Comparison of ENCODE assay signal across 8 cellular contexts in genomic region chr5:139403418-139403786, GRCh38. TPM values are rescaled to one million over a fixed set of nuclear protein-coding genes. Genes with fewer than 3 reads are reported as not detected.
DNase-seq lines count a peak whose midpoint lies in the region; TF ChIP-seq lines count a peak whose summit lies in the region.

No MANE protein-coding gene starts in this region.

- no peaks in the 10 kb centered on the region for H3K9me3 ChIP-seq in ectodermal cell (ENCODE audit: control insufficient read depth, low read length)

- H3K4me3 ChIP-seq in LNCaP clone FGC (ENCODE audit: low read depth, low read length) (peak overlapping the region; percentile 53), ectodermal cell (ENCODE audit: insufficient read depth, low read depth, low read length) (peak overlapping the region; percentile 45)

- H3K4me1 Mint-ChIP-seq in nephron, result peaks cover 26% of the 10 kb centered on the region

- peaks cover 8% of the 10 kb centered on the region for H3K4me1 ChIP-seq in ectodermal cell (ENCODE audit: control insufficient read depth, insufficient read depth, low read length)

- H3K27ac ChIP-seq in C4-2B (peak overlapping the region; percentile 72), ectodermal cell (ENCODE audit: insufficient read depth, low read depth, low read length, poor library complexity, severe bottlenecking) (peak overlapping the region; percentile 84)

- H3K27me3 Mint-ChIP-seq in nephron (ENCODE audit: low read depth), result no peaks in the 10 kb centered on the region

- no peak for DNase-seq in LNCaP clone FGC (ENCODE audit: low read depth)
- no peak for DNase-seq in activated CD4-positive, CD25-positive, alpha-beta regulatory T cell (lab: John Stamatoyannopoulos, UW)
- no peak for DNase-seq in NCI-H1092 (lab: John Stamatoyannopoulos, UW)
- DNase-seq in hepatic stellate cell (ENCODE audit: low spot score), result no peak
- DNase-seq in stimulated activated CD8-positive, alpha-beta memory T cell treated with anti-CD3 and anti-CD28 coated beads, Interleukin-4, amount 100 ng/mL, for 48 hours, result no peak

- TF ChIP-seq CTCF in C4-2B (conservative IDR thresholded peaks at IDR 0.05) (no peak), LNCaP clone FGC (IDR thresholded peaks at IDR 0.05; ENCODE audit: control insufficient read depth, extremely low read depth, insufficient read depth) (no peak), nephron (IDR thresholded peaks at IDR 0.05; ENCODE audit: unreplicated experiment in 3 of 3) (no peak)

- H3K27me3 ChIP-seq in ectodermal cell (ENCODE audit: control insufficient read depth, insufficient read depth, low read length, poor library complexity, severe bottlenecking), result no peaks in the 10 kb centered on the region

- H3K4me3 Mint-ChIP-seq in nephron, result peak overlapping the region; percentile 90 to 96 (median 90)

- H3K9me3 Mint-ChIP-seq in nephron, result no peaks in the 10 kb centered on the region

- H3K36me3 ChIP-seq in ectodermal cell (ENCODE audit: control insufficient read depth, insufficient read depth, low read length), result no peaks in the 10 kb centered on the region

- 37 to 41% methylated on average over 7 of the region's 7 CpGs for WGBS in ectodermal cell, 2 experiments

- H3K36me3 Mint-ChIP-seq in nephron (ENCODE audit: low read depth), result peaks cover 6% of the 10 kb centered on the region

- H3K27ac Mint-ChIP-seq in nephron, result peak overlapping the region; percentile 98 to 100 (median 99)

RNA-seq across cellular contexts. Expression of gene SPATA24, which starts 0.5 kb away (rescaled TPM):
- polyA plus RNA-seq in ectodermal cell (2013, experiment 1 of 4), result 14.1 TPM
- 15.4 TPM for polyA plus RNA-seq in ectodermal cell (2013, experiment 2 of 4)
- 11.2 TPM for polyA plus RNA-seq in ectodermal cell (2013, experiment 3 of 4)
- 14.8 TPM for polyA plus RNA-seq in ectodermal cell (2013, experiment 4 of 4)

RNA-seq across cellular contexts. Expression of gene PROB1, which starts 8.5 kb away (rescaled TPM):
- 1.8 TPM for polyA plus RNA-seq in ectodermal cell (2013, experiment 1 of 4)
- 2.3 TPM for polyA plus RNA-seq in ectodermal cell (2013, experiment 2 of 4)
- 1.5 TPM for polyA plus RNA-seq in ectodermal cell (2013, experiment 3 of 4)
- 2.3 TPM for polyA plus RNA-seq in ectodermal cell (2013, experiment 4 of 4)

RNA-seq across cellular contexts. Expression of gene MZB1, which starts 13.7 kb away (rescaled TPM):
- polyA plus RNA-seq in ectodermal cell (2013, experiment 1 of 4), result not detected
- polyA plus RNA-seq in ectodermal cell (2013, experiment 2 of 4), result 0.12 TPM
- polyA plus RNA-seq in ectodermal cell (2013, experiment 3 of 4), result 0.27 TPM
- polyA plus RNA-seq in ectodermal cell (2013, experiment 4 of 4), result 0.57 TPM

RNA-seq across cellular contexts. Expression of gene SLC23A1, which starts 20.3 kb away (rescaled TPM):
- polyA plus RNA-seq in ectodermal cell (2013, experiment 1 of 4), result not detected
- polyA plus RNA-seq in ectodermal cell (2013, experiment 2 of 4), result not detected
- not detected for polyA plus RNA-seq in ectodermal cell (2013, experiment 3 of 4)
- not detected for polyA plus RNA-seq in ectodermal cell (2013, experiment 4 of 4)

RNA-seq across cellular contexts. Expression of gene DNAJC18, which starts 35.9 kb away (rescaled TPM):
- polyA plus RNA-seq in ectodermal cell (2013, experiment 1 of 4), result 35.7 TPM
- polyA plus RNA-seq in ectodermal cell (2013, experiment 2 of 4), result 38.1 TPM
- 30.8 TPM for polyA plus RNA-seq in ectodermal cell (2013, experiment 3 of 4)
- polyA plus RNA-seq in ectodermal cell (2013, experiment 4 of 4), result 28.2 TPM
